ENCODE assay signal across 12 cellular contexts in genomic region chr7:929311-929711, GRCh38. TPM values are rescaled to one million over a fixed set of nuclear protein-coding genes. Genes with fewer than 3 reads are reported as not detected.
DNase-seq lines count a peak whose midpoint lies in the region; ATAC-seq and TF ChIP-seq lines count a peak whose summit lies in the region.
"Had no signal": no experiment of that assay in that cellular context is flagged by ENCODE, and none has a peak within 500 bp of the region (broad histone marks: within the 10 kb centered on the region; RNA-seq: fewer than 3 reads in every experiment).

No MANE protein-coding gene starts in this region.

- intact Hi-C loops in dorsolateral prefrontal cortex (cut with DNase I): no loop called here

- TF ChIP-seq CTCF in dorsolateral prefrontal cortex (IDR thresholded peaks at IDR 0.05 in 54 of 56, conservative IDR thresholded peaks at IDR 0.05 in 2 of 56; ENCODE audit: low read depth in 1 of 56, partially characterized antibody in 56 of 56): no peak

- no peak overlapping the region for H3K4me3 ChIP-seq in dorsolateral prefrontal cortex
- H3K4me3 ChIP-seq: SK-N-MC had no signal

- no peaks in the 10 kb centered on the region for H3K27me3 Mint-ChIP-seq in stimulated activated naive CD8-positive, alpha-beta T cell treated with anti-CD3 and anti-CD28 coated beads, Interleukin-15, Interleukin-2, amounts not matched to agents 100 ng/mL and 50 ng/mL, for 24 hours
- H3K27me3 Mint-ChIP-seq in natural killer cell treated with Interleukin-12 subunit alpha and Interleukin-12 subunit beta and Interleukin-15 and Interleukin-18, amount 100 ng/mL, for 72 hours: no peaks in the 10 kb centered on the region
- H3K27me3 Mint-ChIP-seq: brain had no signal

- no peaks in the 10 kb centered on the region for H3K9me3 Mint-ChIP-seq in stimulated activated naive CD8-positive, alpha-beta T cell treated with anti-CD3 and anti-CD28 coated beads, Interleukin-15, Interleukin-2, amounts not matched to agents 100 ng/mL and 50 ng/mL, for 24 hours
- no peaks in the 10 kb centered on the region for H3K9me3 Mint-ChIP-seq in natural killer cell treated with Interleukin-12 subunit alpha and Interleukin-12 subunit beta and Interleukin-15 and Interleukin-18, amount 100 ng/mL, for 72 hours
- H3K9me3 Mint-ChIP-seq: brain, HFFc6 had no signal

- peak overlapping the region; percentile 95 for H3K27ac Mint-ChIP-seq in stimulated activated naive CD8-positive, alpha-beta T cell treated with anti-CD3 and anti-CD28 coated beads, Interleukin-15, Interleukin-2, amounts not matched to agents 100 ng/mL and 50 ng/mL, for 24 hours
- H3K27ac Mint-ChIP-seq in natural killer cell treated with Interleukin-12 subunit alpha and Interleukin-12 subunit beta and Interleukin-15 and Interleukin-18, amount 100 ng/mL, for 72 hours: peak overlapping the region; percentile 77 to 93
- H3K27ac Mint-ChIP-seq: brain, HFFc6 had no signal

- H3K4me3 Mint-ChIP-seq in stimulated activated naive CD8-positive, alpha-beta T cell treated with anti-CD3 and anti-CD28 coated beads, Interleukin-15, Interleukin-2, amounts not matched to agents 100 ng/mL and 50 ng/mL, for 24 hours: peak overlapping the region; percentile 47
- H3K4me3 Mint-ChIP-seq in natural killer cell treated with Interleukin-12 subunit alpha and Interleukin-12 subunit beta and Interleukin-15 and Interleukin-18, amount 100 ng/mL, for 72 hours: peak overlapping the region; percentile 54
- H3K4me3 Mint-ChIP-seq: brain, HFFc6 had no signal

- H3K36me3 Mint-ChIP-seq in stimulated activated naive CD8-positive, alpha-beta T cell treated with anti-CD3 and anti-CD28 coated beads, Interleukin-15, Interleukin-2, amounts not matched to agents 100 ng/mL and 50 ng/mL, for 24 hours (ENCODE audit: low read depth): peaks cover 10% of the 10 kb centered on the region
- no peaks in the 10 kb centered on the region for H3K36me3 Mint-ChIP-seq in natural killer cell treated with Interleukin-12 subunit alpha and Interleukin-12 subunit beta and Interleukin-15 and Interleukin-18, amount 100 ng/mL, for 72 hours

- DNase-seq in stimulated activated naive CD8-positive, alpha-beta T cell treated with anti-CD3 and anti-CD28 coated beads, Interleukin-15, Interleukin-2, amounts not matched to agents 100 U/mL and 50 U/mL, for 24 hours: no peak
- DNase-seq in dorsolateral prefrontal cortex (peak in 9 of 10 donors; percentile 48 to 85 (median 58)), NCI-H2171 (lab: John Stamatoyannopoulos, UW) (no peak), amniotic stem cell (lab: John Stamatoyannopoulos, UW) (no peak)
- DNase-seq in natural killer cell treated with Interleukin-12 subunit alpha and Interleukin-12 subunit beta and Interleukin-15 and Interleukin-18, amount 100 ng/mL, for 72 hours (ENCODE audit: low spot score): peak; percentile 20
- DNase-seq: HFFc6, NCI-H510A had no signal

- H3K27ac ChIP-seq in dorsolateral prefrontal cortex: peak overlapping the region; percentile 29 to 100 (median 98)
- H3K27ac ChIP-seq: SK-N-MC had no signal

- H3K27me3 ChIP-seq in dorsolateral prefrontal cortex: no peaks in the 10 kb centered on the region

- no peak for ATAC-seq in stimulated activated naive CD8-positive, alpha-beta T cell treated with anti-CD3 and anti-CD28 coated beads, Interleukin-15, Interleukin-2, amounts not matched to agents 100 U/mL and 50 U/mL, for 24 hours
- no peak for ATAC-seq in natural killer cell treated with Interleukin-12 subunit alpha and Interleukin-12 subunit beta and Interleukin-15 and Interleukin-18, amount 100 ng/mL, for 72 hours
- ATAC-seq in GM21367 (IDR thresholded peaks at IDR 0.05; ENCODE audit: unreplicated experiment): no peak
- ATAC-seq in GM18873 (IDR thresholded peaks at IDR 0.05; ENCODE audit: low FRiP score, unreplicated experiment): no peak

- H3K4me1 Mint-ChIP-seq in stimulated activated naive CD8-positive, alpha-beta T cell treated with anti-CD3 and anti-CD28 coated beads, Interleukin-15, Interleukin-2, amounts not matched to agents 100 ng/mL and 50 ng/mL, for 24 hours (ENCODE audit: low read depth): peaks cover 59% of the 10 kb centered on the region
- peaks cover 48 to 54% of the 10 kb centered on the region in 2 donors for H3K4me1 Mint-ChIP-seq in natural killer cell treated with Interleukin-12 subunit alpha and Interleukin-12 subunit beta and Interleukin-15 and Interleukin-18, amount 100 ng/mL, for 72 hours (ENCODE audit: low read depth in 2 of 2)
- H3K4me1 Mint-ChIP-seq: brain had no signal

RNA-seq across cellular contexts. Expression of gene ADAP1, which starts 25.2 kb away (rescaled TPM):
- total RNA-seq in dorsolateral prefrontal cortex: 100 to 1,000 TPM in 118 of 120 experiments, 10 to 100 TPM in 2; 97.0 to 199 (median 136) TPM
- total RNA-seq in natural killer cell treated with Interleukin-12 subunit alpha and Interleukin-12 subunit beta and Interleukin-15 and Interleukin-18, amount 100 ng/mL, for 72 hours: 100 to 1,000 TPM in 1 of 2 donors, 10 to 100 TPM in 1; 70.6 to 161 TPM

RNA-seq across cellular contexts. Expression of gene COX19, which starts 46.0 kb away (rescaled TPM):
- 10 to 100 TPM; 11.2 to 38.9 (median 18.5) TPM for total RNA-seq in dorsolateral prefrontal cortex
- 10 to 100 TPM; 17.2 to 19.9 TPM for total RNA-seq in natural killer cell treated with Interleukin-12 subunit alpha and Interleukin-12 subunit beta and Interleukin-15 and Interleukin-18, amount 100 ng/mL, for 72 hours

RNA-seq across cellular contexts. Expression of gene GET4, which starts 53.0 kb away (rescaled TPM):
- 10 to 100 TPM; 25.4 to 54.1 (median 40.7) TPM for total RNA-seq in dorsolateral prefrontal cortex
- 10 to 100 TPM; 42.8 to 44.5 TPM for total RNA-seq in natural killer cell treated with Interleukin-12 subunit alpha and Interleukin-12 subunit beta and Interleukin-15 and Interleukin-18, amount 100 ng/mL, for 72 hours

RNA-seq across cellular contexts. Expression of gene CYP2W1, which starts 53.7 kb away (rescaled TPM):
- under 1 TPM in 4 of 120 experiments, not detected in 116; 0.24 to 0.52 (median 0.33) TPM for total RNA-seq in dorsolateral prefrontal cortex
- total RNA-seq in natural killer cell treated with Interleukin-12 subunit alpha and Interleukin-12 subunit beta and Interleukin-15 and Interleukin-18, amount 100 ng/mL, for 72 hours: not detected

Comparison
In these comparisons a context has a peak if more than half of its experiments do, and no peak if none do; other contexts are left out.
1. DNase-seq: peak in dorsolateral prefrontal cortex (9 of 10) and natural killer cell treated with Interleukin-12 subunit alpha and Interleukin-12 subunit beta and Interleukin-15 and Interleukin-18, amount 100 ng/mL, for 72 hours (single experiment); none in stimulated activated naive CD8-positive, alpha-beta T cell treated with anti-CD3 and anti-CD28 coated beads, Interleukin-15, Interleukin-2, amounts not matched to agents 100 U/mL and 50 U/mL, for 24 hours (single experiment), NCI-H2171 (single experiment) and amniotic stem cell (single experiment).